18 cellular contexts compared by ENCODE assay signal in genomic region chr1:168627370-168627769, GRCh38. TPM values are rescaled to one million over a fixed set of nuclear protein-coding genes. Genes with fewer than 3 reads are reported as not detected.
A peak's percentile ranks its signal among the peaks of the same experiment; 100 is the strongest.
DNase-seq lines count a peak whose midpoint lies in the region; ATAC-seq and TF ChIP-seq lines count a peak whose summit lies in the region.
"Had no signal": no experiment of that assay in that cellular context is flagged by ENCODE, and none has a peak within 500 bp of the region (broad histone marks: within the 10 kb centered on the region; RNA-seq: fewer than 3 reads in every experiment).

No MANE protein-coding gene starts in this region.

- H4K8ac ChIP-seq in mesenchymal stem cell (ENCODE audit: low read length) = no peak overlapping the region

- H2AFZ ChIP-seq in mesenchymal stem cell (ENCODE audit: low read depth, low read length) = no peak overlapping the region

- no peak overlapping the region for H4K91ac ChIP-seq in mesenchymal stem cell (ENCODE audit: low read length)

- no peaks in the 10 kb centered on the region for H3K36me3 ChIP-seq in mesenchymal stem cell (ENCODE audit: control insufficient read depth in 1 of 2, insufficient read depth in 2 of 2, low read depth in 1 of 2, low read length in 2 of 2)

- whole genome bisulfite sequencing in mesenchymal stem cell = no CpG with 5 or more reads among the region's 1 CpG

- H2BK15ac ChIP-seq in mesenchymal stem cell (ENCODE audit: low read depth, poor library complexity, severe bottlenecking) = no peak overlapping the region

- H3K4me2 ChIP-seq in mesenchymal stem cell (ENCODE audit: low read length, poor library complexity, severe bottlenecking) = no peak overlapping the region
- H3K4me2 ChIP-seq: A549 had no signal

- no peak for TF ChIP-seq CTCF in dorsolateral prefrontal cortex (IDR thresholded peaks at IDR 0.05 in 54 of 56, conservative IDR thresholded peaks at IDR 0.05 in 2 of 56; ENCODE audit: low read depth in 1 of 56, partially characterized antibody in 56 of 56)

- H2BK12ac ChIP-seq in mesenchymal stem cell (ENCODE audit: low read length in 2 of 2) = no peak overlapping the region

- H2BK120ac ChIP-seq in mesenchymal stem cell (ENCODE audit: low read depth, low read length) = no peak overlapping the region

- H2AK5ac ChIP-seq in mesenchymal stem cell (ENCODE audit: low read length, severe bottlenecking) = peak overlapping the region; percentile 41

- no peak overlapping the region for H3K4ac ChIP-seq in mesenchymal stem cell (ENCODE audit: low read depth in 1 of 2, low read length in 2 of 2)

- no peaks in the 10 kb centered on the region for H3K4me1 ChIP-seq in mesenchymal stem cell (ENCODE audit: control insufficient read depth, insufficient read depth, low read depth, low read length)
- H3K4me1 ChIP-seq: Caco-2 had no signal

- H3K79me1 ChIP-seq in mesenchymal stem cell (replicated peaks; ENCODE audit: low read length, poor library complexity, severe bottlenecking) = no peaks in the 10 kb centered on the region

- no peak overlapping the region for H3K14ac ChIP-seq in mesenchymal stem cell (ENCODE audit: low read length in 2 of 2)

- H3K27me3 ChIP-seq in mesenchymal stem cell (ENCODE audit: control insufficient read depth in 1 of 2, insufficient read depth in 1 of 2, low read length in 2 of 2) (no peaks in the 10 kb centered on the region), dorsolateral prefrontal cortex (no peaks in the 10 kb centered on the region)

- H3K18ac ChIP-seq in mesenchymal stem cell (ENCODE audit: low read depth in 1 of 2, low read length in 2 of 2) = no peak overlapping the region

- ATAC-seq in left lobe of liver = peak; percentile 91
- ATAC-seq: A549, GM12878 had no signal

- no peak overlapping the region for H2BK5ac ChIP-seq in mesenchymal stem cell (ENCODE audit: low read depth, low read length, poor library complexity, severe bottlenecking)

- DNase-seq in DMS53 (lab: John Stamatoyannopoulos, UW) (peak; percentile 29), DMS53 treated with DMSO at 0.1 percent for 48 hours (lab: John Stamatoyannopoulos, UW; ENCODE audit: unreplicated experiment) (no peak), left lobe of liver (ENCODE audit: low spot score) (no peak), mesenchymal stem cell (no peak), GM03348 (ENCODE audit: low spot score) (no peak), dorsolateral prefrontal cortex (no peak), activated T-cell treated with anti-CD3 and anti-CD28 coated beads for 4 hours (no peak)
- DNase-seq: AML-193; Caco-2; CD4-positive, alpha-beta T cell; DMS79 treated with DMSO at 0.1 percent for 48 hours; GF-D8; H9 had no signal

- intact Hi-C loops in dorsolateral prefrontal cortex (cut with DNase I) = no loop called here

- H3K9me3 ChIP-seq in mesenchymal stem cell (ENCODE audit: control insufficient read depth, low read length) = no peaks in the 10 kb centered on the region
- H3K9me3 ChIP-seq: A549, Caco-2 had no signal

- H3K4me3 ChIP-seq in mesenchymal stem cell (ENCODE audit: insufficient read depth in 1 of 2, low read depth in 1 of 2, low read length in 2 of 2) (no peak overlapping the region), dorsolateral prefrontal cortex (no peak overlapping the region)
- H3K4me3 ChIP-seq: A549, GM12878 had no signal

- H3K27ac ChIP-seq in mesenchymal stem cell (ENCODE audit: low read length, poor library complexity, severe bottlenecking) (no peak overlapping the region), dorsolateral prefrontal cortex (no peak overlapping the region)
- H3K27ac ChIP-seq: 22Rv1, A549, C4-2B had no signal

- H3K23ac ChIP-seq in mesenchymal stem cell (ENCODE audit: low read length in 2 of 2) = no peak overlapping the region

- no peak overlapping the region for H3K9ac ChIP-seq in mesenchymal stem cell (ENCODE audit: low read length)

RNA-seq across cellular contexts. Expression of gene XCL1, which starts 51.0 kb away (rescaled TPM):
- total RNA-seq in left lobe of liver (0.13 TPM), dorsolateral prefrontal cortex (under 1 TPM in 7 of 120 experiments, not detected in 113; 0.34 to 0.78 (median 0.36) TPM)
- polyA plus RNA-seq in mesenchymal stem cell (2013, experiment 1 of 2) = not detected
- not detected for polyA plus RNA-seq in mesenchymal stem cell (2013, experiment 2 of 2)
- polyA plus RNA-seq: A549, BJ had no signal
